In the genomic region with DNA sequence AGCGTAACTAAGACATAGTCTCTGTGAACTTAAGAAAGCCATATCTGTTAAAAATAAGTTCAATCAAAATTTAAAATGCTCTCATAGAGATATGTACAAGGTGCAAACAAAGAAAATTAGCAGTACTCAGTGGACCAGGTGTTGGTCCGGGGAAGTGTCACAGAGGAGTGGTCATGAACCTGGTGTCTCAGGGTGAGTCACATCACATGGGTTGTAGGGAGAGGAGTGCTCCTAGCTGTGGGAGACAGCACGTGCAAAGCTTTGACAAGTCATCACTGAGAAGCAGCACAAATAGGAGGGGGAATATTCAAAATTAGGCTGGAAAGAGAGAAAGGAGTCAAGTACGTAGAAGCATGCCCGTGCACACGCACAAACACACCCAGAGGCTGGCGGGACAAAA, we compare ENCODE assay signal across 19 cellular contexts.
DNase-seq lines count a peak whose midpoint lies in the region; ATAC-seq and TF ChIP-seq lines count a peak whose summit lies in the region.
"Had no signal": no experiment of that assay in that cellular context is flagged by ENCODE, and none has a peak within 500 bp of the region (broad histone marks: within the 10 kb centered on the region; RNA-seq: fewer than 3 reads in every experiment).

No MANE protein-coding gene starts in this region.

- H3K4me1 ChIP-seq in foreskin keratinocyte: peaks cover 6% of the 10 kb centered on the region
- H3K4me1 ChIP-seq: Caco-2 had no signal

- H3K27ac ChIP-seq in foreskin keratinocyte: no peak overlapping the region
- H3K27ac ChIP-seq: C4-2B, HL-60 had no signal

- DNase-seq in HT1080 (ENCODE audit: low read depth) (peak; percentile 77), RKO (ENCODE audit: low spot score) (peak; percentile 5), foreskin keratinocyte (peak; percentile 14 to 32), LoVo (ENCODE audit: low spot score) (no peak), erythroblast (lab: John Stamatoyannopoulos, UW) (no peak), sciatic nerve (ENCODE audit: low spot score) (no peak)
- DNase-seq: Caco-2; CD8-positive, alpha-beta T cell; DMS79 treated with DMSO at 0.1 percent for 48 hours; NCI-H1105 treated with DMSO at 0.1 percent for 48 hours; NCI-H146; NCI-H1930; NCI-H446 treated with DMSO at 0.1 percent for 48 hours; NCI-H526; SHP77 treated with DMSO at 0.1 percent for 48 hours had no signal

- intact Hi-C loops in sciatic nerve (cut with DNase I): no loop called here

- no peak for TF ChIP-seq POLR2A in erythroblast (IDR thresholded peaks at IDR 0.05; ENCODE audit: low read length)

- no peak for TF ChIP-seq CTCF in foreskin keratinocyte (conservative IDR thresholded peaks at IDR 0.05)

- peak; percentile 74 for ATAC-seq in foreskin keratinocyte
- no peak for ATAC-seq in sciatic nerve
- ATAC-seq in GM18867 (IDR thresholded peaks at IDR 0.05; ENCODE audit: unreplicated experiment): no peak
- ATAC-seq: CD8-positive, alpha-beta T cell; HCT116 had no signal

- H3K27me3 ChIP-seq in foreskin keratinocyte: peaks cover 55% of the 10 kb centered on the region

Comparison
In these comparisons a context has a peak if more than half of its experiments do, and no peak if none do; other contexts are left out.
1. DNase-seq: peak in HT1080 (single experiment), RKO (single experiment) and foreskin keratinocyte (2 of 2); none in LoVo (single experiment), erythroblast (0 of 2) and sciatic nerve (single experiment).